Comparison of ENCODE assay signal across 29 cellular contexts in the genomic region with DNA sequence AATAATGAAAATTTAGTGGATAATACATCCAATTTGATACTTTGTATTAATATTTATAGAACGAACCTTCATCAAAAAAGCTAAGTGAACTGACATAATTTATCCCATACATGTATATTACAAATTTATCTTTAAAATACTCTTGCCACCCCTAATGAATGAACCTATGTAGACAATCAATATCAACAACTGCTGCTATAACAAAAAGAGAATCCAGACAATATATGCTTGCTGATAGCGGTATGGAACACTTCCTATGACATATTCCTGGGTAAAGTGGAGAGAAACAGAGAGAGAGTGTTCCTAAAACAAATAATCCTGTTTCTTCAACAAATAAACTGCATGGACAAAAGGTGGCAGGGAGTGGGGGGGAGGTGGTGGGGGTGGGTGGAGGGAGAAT.
"Had no signal": no experiment of that assay in that cellular context is flagged by ENCODE, and none has a peak within 500 bp of the region (broad histone marks: within the 10 kb centered on the region; RNA-seq: fewer than 3 reads in every experiment).

No MANE protein-coding gene starts in this region.

- H3K4me3 ChIP-seq: colonic mucosa, coronary artery, dorsolateral prefrontal cortex, esophagus muscularis mucosa, esophagus squamous epithelium, gastrocnemius medialis, gastroesophageal sphincter, heart left ventricle, heart right ventricle had no signal

- H3K4me3 Mint-ChIP-seq: dendritic cell treated with granulocyte-macrophage colony-stimulating factor and Interleukin-4, amounts not matched to agents 40 ng/mL and 50 ng/mL, for 4 days; effector memory CD8-positive, alpha-beta T cell; endodermal cell had no signal

- FAIRE-seq: colon, endometrium, endothelial cell of umbilical vein, frontal cortex had no signal

- H3K9me3 ChIP-seq: colonic mucosa, esophagus muscularis mucosa, esophagus squamous epithelium, gastrocnemius medialis, gastroesophageal sphincter, heart left ventricle, heart right ventricle had no signal

- ATAC-seq: effector memory CD8-positive, alpha-beta T cell; esophagus mucosa; foreskin keratinocyte; gastrocnemius medialis; gastroesophageal sphincter; heart left ventricle; heart right ventricle had no signal

- H3K9me3 Mint-ChIP-seq: dendritic cell treated with granulocyte-macrophage colony-stimulating factor and Interleukin-4, amounts not matched to agents 40 ng/mL and 50 ng/mL, for 4 days; effector memory CD8-positive, alpha-beta T cell had no signal

- H3K36me3 ChIP-seq: colonic mucosa, gastrocnemius medialis had no signal

- DNase-seq: colonic mucosa; cortex of kidney; dermis blood vessel endothelial cell; dorsolateral prefrontal cortex; effector CD4-positive, alpha-beta T cell; effector CD8-positive, alpha-beta T cell; effector memory CD4-positive, alpha-beta T cell; effector memory CD8-positive, alpha-beta T cell; endodermal cell; erythroblast; esophagus squamous epithelium; foreskin fibroblast; foreskin keratinocyte; foreskin melanocyte; gastrocnemius medialis; glutamatergic neuron; head of caudate nucleus; heart left ventricle; heart right ventricle had no signal

- H3K27ac ChIP-seq: colonic mucosa, coronary artery, dorsolateral prefrontal cortex, epithelial cell of prostate, esophagus muscularis mucosa, esophagus squamous epithelium, foreskin keratinocyte, gastrocnemius medialis, gastroesophageal sphincter, heart left ventricle, heart right ventricle had no signal

- H3K4me1 ChIP-seq: colonic mucosa, foreskin keratinocyte had no signal

- H3K27me3 ChIP-seq: colonic mucosa, dorsolateral prefrontal cortex, esophagus muscularis mucosa, esophagus squamous epithelium, foreskin keratinocyte, gastrocnemius medialis, gastroesophageal sphincter, heart left ventricle, heart right ventricle had no signal

- H3K27ac Mint-ChIP-seq: dendritic cell treated with granulocyte-macrophage colony-stimulating factor and Interleukin-4, amounts not matched to agents 40 ng/mL and 50 ng/mL, for 4 days; endodermal cell had no signal
